Comparison of ENCODE assay signal across 1 cellular context in genomic region chr5:61352612-61353156, GRCh38.
TF ChIP-seq lines count a peak whose summit lies in the region.

No MANE protein-coding gene starts in this region.

TF ChIP-seq in GM12878, 131 proteins besides CTCF, POLR2A, EP300 and RAD21 (continued from another document):
- TF ChIP-seq, protein P1, sequence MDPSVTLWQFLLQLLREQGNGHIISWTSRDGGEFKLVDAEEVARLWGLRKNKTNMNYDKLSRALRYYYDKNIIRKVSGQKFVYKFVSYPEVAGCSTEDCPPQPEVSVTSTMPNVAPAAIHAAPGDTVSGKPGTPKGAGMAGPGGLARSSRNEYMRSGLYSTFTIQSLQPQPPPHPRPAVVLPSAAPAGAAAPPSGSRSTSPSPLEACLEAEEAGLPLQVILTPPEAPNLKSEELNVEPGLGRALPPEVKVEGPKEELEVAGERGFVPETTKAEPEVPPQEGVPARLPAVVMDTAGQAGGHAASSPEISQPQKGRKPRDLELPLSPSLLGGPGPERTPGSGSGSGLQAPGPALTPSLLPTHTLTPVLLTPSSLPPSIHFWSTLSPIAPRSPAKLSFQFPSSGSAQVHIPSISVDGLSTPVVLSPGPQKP (IDR thresholded peaks at IDR 0.05; ENCODE audit: low read depth, low read length) = no peak
- no peak for TF ChIP-seq STAT3 (IDR thresholded peaks at IDR 0.05; ENCODE audit: low read depth, low read length)
- TF ChIP-seq RELA (IDR thresholded peaks at IDR 0.05; ENCODE audit: borderline replicate concordance, partially characterized antibody) = no peak
- TF ChIP-seq, protein P2, sequence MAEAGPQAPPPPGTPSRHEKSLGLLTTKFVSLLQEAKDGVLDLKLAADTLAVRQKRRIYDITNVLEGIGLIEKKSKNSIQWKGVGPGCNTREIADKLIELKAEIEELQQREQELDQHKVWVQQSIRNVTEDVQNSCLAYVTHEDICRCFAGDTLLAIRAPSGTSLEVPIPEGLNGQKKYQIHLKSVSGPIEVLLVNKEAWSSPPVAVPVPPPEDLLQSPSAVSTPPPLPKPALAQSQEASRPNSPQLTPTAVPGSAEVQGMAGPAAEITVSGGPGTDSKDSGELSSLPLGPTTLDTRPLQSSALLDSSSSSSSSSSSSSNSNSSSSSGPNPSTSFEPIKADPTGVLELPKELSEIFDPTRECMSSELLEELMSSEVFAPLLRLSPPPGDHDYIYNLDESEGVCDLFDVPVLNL (IDR thresholded peaks at IDR 0.05; ENCODE audit: low read depth, low read length) = no peak
- TF ChIP-seq FOXK2 (IDR thresholded peaks at IDR 0.05) = no peak
